8 cellular contexts compared by ENCODE assay signal in the genomic region with DNA sequence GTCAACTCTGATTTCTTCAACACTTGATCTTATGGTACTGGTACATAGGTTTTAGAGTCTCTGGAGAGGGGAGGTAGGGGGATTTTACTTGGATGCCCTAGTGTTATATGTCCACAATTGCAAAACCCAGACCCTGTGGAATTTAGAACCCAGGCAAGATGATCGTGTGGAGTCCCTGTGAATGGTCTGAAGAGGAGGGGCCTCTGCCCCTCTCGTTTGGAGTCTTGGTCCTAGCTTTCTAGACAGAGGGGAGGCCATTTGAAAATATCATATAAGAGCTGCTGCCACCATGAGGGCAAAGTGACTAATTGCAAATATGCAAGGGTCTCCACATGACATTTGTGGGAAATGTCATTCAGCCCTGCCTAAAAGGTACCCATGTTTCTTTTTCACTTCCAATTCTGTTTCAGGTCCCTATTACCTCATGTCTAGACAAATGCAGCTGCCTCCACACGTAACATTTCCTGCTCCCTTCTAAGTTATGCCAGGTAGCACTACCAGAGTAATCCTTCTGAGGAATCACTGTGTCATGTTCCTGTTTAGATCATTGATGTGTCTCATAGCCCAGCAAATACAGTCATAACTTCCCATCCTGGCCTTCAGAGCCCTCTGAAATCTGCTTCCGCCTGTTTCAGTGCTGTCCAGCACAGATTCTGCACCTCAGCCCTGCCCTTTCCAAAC.
DNase-seq lines count a peak whose midpoint lies in the region; ATAC-seq, FAIRE-seq and TF ChIP-seq lines count a peak whose summit lies in the region.

No MANE protein-coding gene starts in this region.

- H3K27ac ChIP-seq in adrenal gland, result peak overlapping the region in 3 of 5 donors; percentile 11 to 61 (median 52)
- no peak overlapping the region for H3K27ac ChIP-seq in small intestine (ENCODE audit: low read depth in 1 of 2, low read length in 1 of 2)

- 26 to 41% (median 28%) methylated on average over 4 of the region's 4 CpGs for WGBS in adrenal gland, 4 donors
- 35 to 40% (median 39%) methylated on average over 4 of the region's 4 CpGs for WGBS in small intestine, 3 donors

- TF ChIP-seq EP300 in Ishikawa (IDR thresholded peaks at IDR 0.05; ENCODE audit: borderline replicate concordance), result no peak

- peak; percentile 80 for ATAC-seq in GM21737 (IDR thresholded peaks at IDR 0.05; ENCODE audit: unreplicated experiment)

- no peak for TF ChIP-seq POLR2A in adrenal gland (IDR thresholded peaks at IDR 0.05)

- intact Hi-C loops in adrenal gland (cut with DNase I), result loop anchor here (5.0 to 10.0 kb wide), 3 partner anchors 89 to 169 kb away; no protein-coding TSS in a partner anchor

- DNase-seq in NCI-H2107 treated with DMSO at 0.1 percent for 48 hours (lab: John Stamatoyannopoulos, UW; ENCODE audit: unreplicated experiment), result peak; percentile 14
- no peak for DNase-seq in NCI-H2107 (lab: John Stamatoyannopoulos, UW)
- peak; percentile 45 for DNase-seq in RPMI7951 (ENCODE audit: low read depth)
- DNase-seq in adrenal gland, result peak in 3 of 7 donors; percentile 26 to 48 (median 33)
- DNase-seq in hepatic stellate cell (ENCODE audit: low spot score), result peak; percentile 21
- peak; percentile 51 for DNase-seq in small intestine

- no peak overlapping the region for H3K4me3 ChIP-seq in adrenal gland
- no peak overlapping the region for H3K4me3 ChIP-seq in small intestine (ENCODE audit: low read depth in 1 of 2, low read length in 2 of 2)

- peak; percentile 16 to 68 (median 56) for TF ChIP-seq CTCF in adrenal gland (IDR thresholded peaks at IDR 0.05)

- peak; percentile 72 for TF ChIP-seq RAD21 in Ishikawa (IDR thresholded peaks at IDR 0.05; ENCODE audit: low read depth)

- no peaks in the 10 kb centered on the region for H3K27me3 ChIP-seq in adrenal gland
- H3K27me3 ChIP-seq in small intestine (ENCODE audit: control insufficient read depth in 2 of 2, insufficient read depth in 2 of 2, low read length in 2 of 2), result no peaks in the 10 kb centered on the region

- FAIRE-seq in small intestine (lab: Jason Lieb, UNC), result no peak

- H3K36me3 ChIP-seq in adrenal gland (replicated peaks in 1 of 2), result peaks cover 0 to 18% of the 10 kb centered on the region in 2 donors
- H3K36me3 ChIP-seq in small intestine (ENCODE audit: control insufficient read depth in 2 of 2, insufficient read depth in 2 of 2, low read length in 2 of 2), result peaks cover 0 to 11% of the 10 kb centered on the region in 2 donors

- H3K4me1 ChIP-seq in adrenal gland (replicated peaks in 1 of 2) (peaks cover 0 to 26% of the 10 kb centered on the region in 2 donors), small intestine (ENCODE audit: control insufficient read depth in 2 of 2, insufficient read depth in 1 of 2, low read depth in 1 of 2, low read length in 1 of 2) (peaks cover 0 to 3% of the 10 kb centered on the region in 2 donors)

- H3K9me3 ChIP-seq in adrenal gland (replicated peaks in 1 of 3), result no peaks in the 10 kb centered on the region
- no peaks in the 10 kb centered on the region for H3K9me3 ChIP-seq in small intestine (ENCODE audit: control insufficient read depth, low read depth)

TF ChIP-seq in Ishikawa, 13 proteins besides CTCF, POLR2A, EP300 and RAD21:
- TF ChIP-seq CREB1 (IDR thresholded peaks at IDR 0.05; ENCODE audit: low read depth), result no peak
- no peak for TF ChIP-seq CEBPB (IDR thresholded peaks at IDR 0.05)
- no peak; the same call in 1 of the 2 replicates for TF ChIP-seq REST (IDR thresholded peaks at IDR 0.05; ENCODE audit: low read depth)
- TF ChIP-seq YY1 (IDR thresholded peaks at IDR 0.05; ENCODE audit: low read depth), result no peak
- TF ChIP-seq EGR1 (IDR thresholded peaks at IDR 0.05), result no peak
- TF ChIP-seq, protein P1, sequence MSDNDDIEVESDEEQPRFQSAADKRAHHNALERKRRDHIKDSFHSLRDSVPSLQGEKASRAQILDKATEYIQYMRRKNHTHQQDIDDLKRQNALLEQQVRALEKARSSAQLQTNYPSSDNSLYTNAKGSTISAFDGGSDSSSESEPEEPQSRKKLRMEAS (IDR thresholded peaks at IDR 0.05), result no peak
- TF ChIP-seq USF1 (IDR thresholded peaks at IDR 0.05), result no peak
- TF ChIP-seq TEAD4 (IDR thresholded peaks at IDR 0.05), result no peak
- no peak for TF ChIP-seq TCF12 (IDR thresholded peaks at IDR 0.05; ENCODE audit: low read depth)
- TF ChIP-seq ZBTB7A (IDR thresholded peaks at IDR 0.05; ENCODE audit: low read depth), result no peak
- no peak for TF ChIP-seq NFIC (IDR thresholded peaks at IDR 0.05)
- no peak for TF ChIP-seq TAF1 (IDR thresholded peaks at IDR 0.05; ENCODE audit: low read depth)
- no peak for TF ChIP-seq FOXM1 (IDR thresholded peaks at IDR 0.05; ENCODE audit: borderline replicate concordance, low read depth)

Comparison
In these comparisons a context has a peak if more than half of its experiments do, and no peak if none do; other contexts are left out.
1. H3K27ac ChIP-seq: peak in adrenal gland (3 of 5); none in small intestine (0 of 2).